Comparison of ENCODE assay signal across 22 cellular contexts in genomic region chr13:113754691-113755090, GRCh38. TPM values are rescaled to one million over a fixed set of nuclear protein-coding genes. Genes with fewer than 3 reads are reported as not detected.
"Had no signal": no experiment of that assay in that cellular context is flagged by ENCODE, and none has a peak within 500 bp of the region (broad histone marks: within the 10 kb centered on the region; RNA-seq: fewer than 3 reads in every experiment).

No MANE protein-coding gene starts in this region.

- H3K9ac ChIP-seq: KMS-11 had no signal

- DNase-seq: activated B cell treated with CpG ODN at 0.5 μM for 24 hours; activated CD4-positive, alpha-beta T cell treated with anti-CD3 and anti-CD28 coated beads for 1 hour; activated CD4-positive, alpha-beta T cell treated with anti-CD3 and anti-CD28 coated beads, Interleukin-2, amount 10 ng/mL, durations not matched to agents 24 days and 14 days; activated CD4-positive, alpha-beta T cell treated with anti-CD3 and anti-CD28 coated beads, Interleukin-2, amount 50 U/mL, for 48 hours; activated CD8-positive, alpha-beta memory T cell treated with anti-CD3 and anti-CD28 coated beads, Interleukin-2, amount 10 ng/mL, durations not matched to agents 7 days and 5 days; activated effector memory CD4-positive, alpha-beta T cell treated with Interleukin-2 at 50 U/mL for 16 hours; activated naive CD4-positive, alpha-beta T cell; activated T-cell treated with anti-CD3 and anti-CD28 coated beads, Interleukin-2, amount 50 U/mL, for 24 hours; amniotic stem cell; brain microvascular endothelial cell; cerebellar nuclear complex; NCI-H1092; NCI-H1417; NCI-H1930; NCI-H2107; NCI-H510A treated with DMSO at 0.1 percent for 48 hours; NCI-H69; SHP77 treated with DMSO at 0.1 percent for 48 hours; T-helper 17 cell; T-helper 9 cell had no signal

- ATAC-seq: activated CD8-positive, alpha-beta memory T cell treated with anti-CD3 and anti-CD28 coated beads, Interleukin-2, amount 10 ng/mL, durations not matched to agents 7 days and 5 days; T-helper 17 cell had no signal

- H3K36me3 ChIP-seq: brain microvascular endothelial cell, cardiac muscle cell had no signal

- H3K4me3 ChIP-seq: cardiac muscle cell had no signal

- H3K4me2 ChIP-seq: KMS-11 had no signal

- H3K27ac ChIP-seq: brain microvascular endothelial cell, cardiac muscle cell, KMS-11 had no signal

RNA-seq across cellular contexts. Expression of gene TMEM255B, which starts 4.3 kb away (rescaled TPM):
- total RNA-seq: cardiac muscle cell had no signal
